ENCODE assay signal across 10 cellular contexts in genomic region chr11:2466869-2467694, GRCh38. TPM values are rescaled to one million over a fixed set of nuclear protein-coding genes. Genes with fewer than 3 reads are reported as not detected.
DNase-seq lines count a peak whose midpoint lies in the region; ATAC-seq, FAIRE-seq and TF ChIP-seq lines count a peak whose summit lies in the region.
"Had no signal": no experiment of that assay in that cellular context is flagged by ENCODE, and none has a peak within 500 bp of the region (broad histone marks: within the 10 kb centered on the region; RNA-seq: fewer than 3 reads in every experiment).

No MANE protein-coding gene starts in this region.

- ATAC-seq in GM18502 (IDR thresholded peaks at IDR 0.05; ENCODE audit: poor library complexity, unreplicated experiment) (peak; percentile 65), GM19467 (IDR thresholded peaks at IDR 0.05; ENCODE audit: unreplicated experiment) (no peak)
- peak; percentile 99 for ATAC-seq in activated T-helper 17 cell treated with anti-CD3 and anti-CD28 coated beads, Interleukin-2, amount 50 U/mL, for 72 hours (replicated peaks)

- no peak overlapping the region for H3K4ac ChIP-seq in mesenchymal stem cell (ENCODE audit: low read depth in 1 of 2, low read length in 2 of 2)

- H3K23ac ChIP-seq in mesenchymal stem cell (ENCODE audit: low read length in 2 of 2), result no peak overlapping the region

- DNase-seq in NB4 (ENCODE audit: low read depth) (peak; percentile 90), posterior vena cava (ENCODE audit: low spot score) (peak; percentile 81), RCC 7860 (ENCODE audit: low spot score) (no peak), mesenchymal stem cell (no peak), G401 (ENCODE audit: low spot score) (no peak)

- no peak for TF ChIP-seq POLR2A in NB4 (IDR thresholded peaks at IDR 0.05; ENCODE audit: extremely low read depth, insufficient read length)

- H3K18ac ChIP-seq in mesenchymal stem cell (ENCODE audit: low read depth in 1 of 2, low read length in 2 of 2), result no peak overlapping the region

- no peak overlapping the region for H2AFZ ChIP-seq in mesenchymal stem cell (ENCODE audit: low read depth, low read length)

- H2BK15ac ChIP-seq in mesenchymal stem cell (ENCODE audit: low read depth, poor library complexity, severe bottlenecking), result no peak overlapping the region

- H3K9me3 Mint-ChIP-seq in activated T-helper 17 cell treated with anti-CD3 and anti-CD28 coated beads, Interleukin-2, amount 50 U/mL, for 72 hours, result no peaks in the 10 kb centered on the region

- H2BK120ac ChIP-seq in mesenchymal stem cell (ENCODE audit: low read depth, low read length), result no peak overlapping the region

- no peak for TF ChIP-seq CTCF in NB4 (IDR thresholded peaks at IDR 0.05; ENCODE audit: low read depth, low read length)

- H2AK5ac ChIP-seq in mesenchymal stem cell (ENCODE audit: low read length, severe bottlenecking), result no peak overlapping the region

- WGBS in mesenchymal stem cell, result 80% methylated on average over 16 of the region's 16 CpGs

- no peaks in the 10 kb centered on the region for H3K79me1 ChIP-seq in mesenchymal stem cell (replicated peaks; ENCODE audit: low read length, poor library complexity, severe bottlenecking)

- H3K27me3 Mint-ChIP-seq in activated T-helper 17 cell treated with anti-CD3 and anti-CD28 coated beads, Interleukin-2, amount 50 U/mL, for 72 hours, result no peaks in the 10 kb centered on the region

- no peaks in the 10 kb centered on the region for H3K36me3 ChIP-seq in mesenchymal stem cell (ENCODE audit: control insufficient read depth in 1 of 2, insufficient read depth in 2 of 2, low read depth in 1 of 2, low read length in 2 of 2)
- H3K36me3 ChIP-seq: cardiac muscle cell had no signal

- H4K8ac ChIP-seq in mesenchymal stem cell (ENCODE audit: low read length), result no peak overlapping the region

- intact Hi-C loops in posterior vena cava (cut with DNase I), result no loop called here

- peaks cover 30 to 36% of the 10 kb centered on the region in 2 experiments for H3K27me3 ChIP-seq in mesenchymal stem cell (ENCODE audit: control insufficient read depth in 1 of 2, insufficient read depth in 1 of 2, low read length in 2 of 2)

- in situ Hi-C loops in G401 (cut with HindIII; ENCODE audit: low sequenced_read_pairs), result no loop called here

- H2BK12ac ChIP-seq in mesenchymal stem cell (ENCODE audit: low read length in 2 of 2), result no peak overlapping the region

- no peaks in the 10 kb centered on the region for H3K9me3 ChIP-seq in mesenchymal stem cell (ENCODE audit: control insufficient read depth, low read length)

- H3K4me2 ChIP-seq in mesenchymal stem cell (ENCODE audit: low read length, poor library complexity, severe bottlenecking), result no peak overlapping the region

- no peak overlapping the region for H3K4me3 ChIP-seq in NB4 (ENCODE audit: low read depth, low read length)
- H3K4me3 ChIP-seq in mesenchymal stem cell (ENCODE audit: insufficient read depth in 1 of 2, low read depth in 1 of 2, low read length in 2 of 2), result no peak overlapping the region
- H3K4me3 ChIP-seq: cardiac muscle cell had no signal

- peak overlapping the region; percentile 58 for H3K4me3 Mint-ChIP-seq in activated T-helper 17 cell treated with anti-CD3 and anti-CD28 coated beads, Interleukin-2, amount 50 U/mL, for 72 hours

- no peak overlapping the region for H2BK5ac ChIP-seq in mesenchymal stem cell (ENCODE audit: low read depth, low read length, poor library complexity, severe bottlenecking)

- peak overlapping the region; percentile 63 for H3K27ac Mint-ChIP-seq in activated T-helper 17 cell treated with anti-CD3 and anti-CD28 coated beads, Interleukin-2, amount 50 U/mL, for 72 hours

- H3K14ac ChIP-seq in mesenchymal stem cell (ENCODE audit: low read length in 2 of 2), result peak overlapping the region in 1 of 2 experiments; percentile 42

- H3K4me1 ChIP-seq in mesenchymal stem cell (ENCODE audit: control insufficient read depth, insufficient read depth, low read depth, low read length), result peaks cover 2% of the 10 kb centered on the region

- no peak overlapping the region for H3K9ac ChIP-seq in mesenchymal stem cell (ENCODE audit: low read length)

- no peak for FAIRE-seq in RCC 7860 (lab: Jason Lieb, UNC)
- FAIRE-seq: islet of Langerhans had no signal

- no peaks in the 10 kb centered on the region for H3K36me3 Mint-ChIP-seq in activated T-helper 17 cell treated with anti-CD3 and anti-CD28 coated beads, Interleukin-2, amount 50 U/mL, for 72 hours (ENCODE audit: low read depth)

- H3K27ac ChIP-seq in mesenchymal stem cell (ENCODE audit: low read length, poor library complexity, severe bottlenecking), result no peak overlapping the region
- H3K27ac ChIP-seq: cardiac muscle cell had no signal

- no peak overlapping the region for H4K91ac ChIP-seq in mesenchymal stem cell (ENCODE audit: low read length)

- H3K4me1 Mint-ChIP-seq in activated T-helper 17 cell treated with anti-CD3 and anti-CD28 coated beads, Interleukin-2, amount 50 U/mL, for 72 hours, result peaks cover 13% of the 10 kb centered on the region

RNA-seq across cellular contexts. Expression of gene KCNQ1, which starts 22.3 kb away (rescaled TPM):
- 1 to 10 TPM; 7.0 to 9.7 TPM for total RNA-seq in activated T-helper 17 cell treated with anti-CD3 and anti-CD28 coated beads, Interleukin-2, amount 50 U/mL, for 72 hours
- 1 to 10 TPM; 4.7 to 7.2 TPM for total RNA-seq in posterior vena cava
- polyA plus RNA-seq in mesenchymal stem cell (2013, experiment 1 of 2), result 0.03 TPM
- 0.03 TPM for polyA plus RNA-seq in mesenchymal stem cell (2013, experiment 2 of 2)
- 0.85 TPM in 1 of 2 replicates, not detected in the other for total RNA-seq in G401 (2014; rRNA removed; shearing (Covaris generic))

RNA-seq across cellular contexts. Expression of gene TRPM5, which starts 22.8 kb away (rescaled TPM):
- not detected for total RNA-seq in activated T-helper 17 cell treated with anti-CD3 and anti-CD28 coated beads, Interleukin-2, amount 50 U/mL, for 72 hours
- total RNA-seq in posterior vena cava, result not detected
- polyA plus RNA-seq in mesenchymal stem cell (2013, experiment 1 of 2), result not detected
- not detected for polyA plus RNA-seq in mesenchymal stem cell (2013, experiment 2 of 2)
- total RNA-seq in G401 (2014; rRNA removed; shearing (Covaris generic)), result not detected in 2 replicates

Comparison
In these comparisons a context has a peak if more than half of its experiments do, and no peak if none do; other contexts are left out.
1. DNase-seq: peak in NB4 (single experiment) and posterior vena cava (single experiment); none in RCC 7860 (single experiment), mesenchymal stem cell (single experiment) and G401 (single experiment).